In genomic region chr5:51665295-51665593, GRCh38 we compare ENCODE assay signal across 30 cellular contexts.
"Had no signal": no experiment of that assay in that cellular context is flagged by ENCODE, and none has a peak within 500 bp of the region (broad histone marks: within the 10 kb centered on the region; RNA-seq: fewer than 3 reads in every experiment).

No MANE protein-coding gene starts in this region.

- H3K4me1 Mint-ChIP-seq: activated CD4-positive, alpha-beta T cell treated with anti-CD3 and anti-CD28 coated beads for 36 hours; activated naive CD4-positive, alpha-beta T cell treated with anti-CD3 and anti-CD28 coated beads, Interleukin-2, amount 10 ng/mL, durations not matched to agents 7 days and 5 days; activated naive CD8-positive, alpha-beta T cell treated with anti-CD3 and anti-CD28 coated beads, Interleukin-2, amount 50 U/mL, for 24 hours had no signal

- H3K27ac Mint-ChIP-seq: activated CD4-positive, alpha-beta memory T cell treated with anti-CD3 and anti-CD28 coated beads for 36 hours; activated CD4-positive, alpha-beta T cell treated with anti-CD3 and anti-CD28 coated beads for 36 hours; activated naive CD4-positive, alpha-beta T cell treated with anti-CD3 and anti-CD28 coated beads, Interleukin-2, amount 10 ng/mL, durations not matched to agents 7 days and 5 days; activated naive CD8-positive, alpha-beta T cell; activated naive CD8-positive, alpha-beta T cell treated with anti-CD3 and anti-CD28 coated beads, Interleukin-2, amount 50 U/mL, for 24 hours had no signal

- H3K4me3 Mint-ChIP-seq: activated CD4-positive, alpha-beta memory T cell treated with anti-CD3 and anti-CD28 coated beads for 36 hours; activated CD4-positive, alpha-beta T cell treated with anti-CD3 and anti-CD28 coated beads for 36 hours; activated naive CD4-positive, alpha-beta T cell treated with anti-CD3 and anti-CD28 coated beads, Interleukin-2, amount 10 ng/mL, durations not matched to agents 7 days and 5 days; activated naive CD8-positive, alpha-beta T cell; activated naive CD8-positive, alpha-beta T cell treated with anti-CD3 and anti-CD28 coated beads, Interleukin-2, amount 50 U/mL, for 24 hours; activated T-cell treated with anti-CD3 and anti-CD28 coated beads, Interleukin-2, amount 50 U/mL, for 4 hours had no signal

- H3K36me3 Mint-ChIP-seq: activated CD4-positive, alpha-beta memory T cell treated with anti-CD3 and anti-CD28 coated beads for 36 hours; activated naive CD4-positive, alpha-beta T cell treated with anti-CD3 and anti-CD28 coated beads, Interleukin-2, amount 10 ng/mL, durations not matched to agents 7 days and 5 days; activated naive CD8-positive, alpha-beta T cell; brain had no signal

- H3K27me3 Mint-ChIP-seq: activated CD4-positive, alpha-beta memory T cell treated with anti-CD3 and anti-CD28 coated beads for 36 hours; activated CD4-positive, alpha-beta T cell treated with anti-CD3 and anti-CD28 coated beads for 36 hours; activated naive CD4-positive, alpha-beta T cell treated with anti-CD3 and anti-CD28 coated beads, Interleukin-2, amount 10 ng/mL, durations not matched to agents 7 days and 5 days; activated naive CD8-positive, alpha-beta T cell; activated naive CD8-positive, alpha-beta T cell treated with anti-CD3 and anti-CD28 coated beads, Interleukin-2, amount 50 U/mL, for 24 hours had no signal

- H3K27ac ChIP-seq: RWPE1 had no signal

- ATAC-seq: activated CD4-positive, alpha-beta T cell treated with anti-CD3 and anti-CD28 coated beads for 36 hours; activated naive CD8-positive, alpha-beta T cell treated with anti-CD3 and anti-CD28 coated beads, Interleukin-2, amount 50 U/mL, for 24 hours; activated T-cell treated with anti-CD3 and anti-CD28 coated beads, Interleukin-2, amount 50 U/mL, for 4 hours; PC-3; Right ventricle myocardium inferior had no signal

- DNase-seq: activated CD4-positive, alpha-beta memory T cell treated with anti-CD3 and anti-CD28 coated beads for 36 hours; activated CD4-positive, alpha-beta T cell treated with anti-CD3 and anti-CD28 coated beads for 36 hours; activated CD4-positive, alpha-beta T cell treated with anti-CD3 and anti-CD28 coated beads, Interleukin-2, amount 50 U/mL, for 1 hour; activated CD8-positive, alpha-beta memory T cell treated with anti-CD3 and anti-CD28 coated beads, Interleukin-2, amount 50 U/mL, for 4 hours; activated effector memory CD4-positive, alpha-beta T cell treated with Interleukin-2 at 50 U/mL for 16 hours; activated naive CD4-positive, alpha-beta T cell treated with anti-CD3 and anti-CD28 coated beads, Interleukin-2, amount 10 ng/mL, durations not matched to agents 7 days and 5 days; activated naive CD8-positive, alpha-beta T cell treated with anti-CD3 and anti-CD28 coated beads, Interleukin-2, amount 50 U/mL, for 24 hours; activated T-cell treated with anti-CD3 and anti-CD28 coated beads for 4 hours; activated T-cell treated with anti-CD3 and anti-CD28 coated beads, Interleukin-2, amount 50 U/mL, for 4 hours; anterior cingulate cortex; Kasumi-1; KG1; MM.1S; MV-4-11; NCI-H1092; NCI-H1436 treated with DMSO at 0.1 percent for 48 hours; NCI-H1694 treated with DMSO at 0.1 percent for 48 hours; NCI-H2029; NCI-H2107; NCI-H2171; NCI-H510A; NCI-H526; NCI-H748 treated with DMSO at 0.1 percent for 48 hours; NK-92 treated with Interleukin-12 subunit alpha and Interleukin-12 subunit beta, amount 100 ng/mL, for 24 hours; PC-3; SIG-M5 had no signal

- H3K9me3 Mint-ChIP-seq: activated naive CD8-positive, alpha-beta T cell treated with anti-CD3 and anti-CD28 coated beads, Interleukin-2, amount 50 U/mL, for 24 hours; brain had no signal
